In the genomic region with DNA sequence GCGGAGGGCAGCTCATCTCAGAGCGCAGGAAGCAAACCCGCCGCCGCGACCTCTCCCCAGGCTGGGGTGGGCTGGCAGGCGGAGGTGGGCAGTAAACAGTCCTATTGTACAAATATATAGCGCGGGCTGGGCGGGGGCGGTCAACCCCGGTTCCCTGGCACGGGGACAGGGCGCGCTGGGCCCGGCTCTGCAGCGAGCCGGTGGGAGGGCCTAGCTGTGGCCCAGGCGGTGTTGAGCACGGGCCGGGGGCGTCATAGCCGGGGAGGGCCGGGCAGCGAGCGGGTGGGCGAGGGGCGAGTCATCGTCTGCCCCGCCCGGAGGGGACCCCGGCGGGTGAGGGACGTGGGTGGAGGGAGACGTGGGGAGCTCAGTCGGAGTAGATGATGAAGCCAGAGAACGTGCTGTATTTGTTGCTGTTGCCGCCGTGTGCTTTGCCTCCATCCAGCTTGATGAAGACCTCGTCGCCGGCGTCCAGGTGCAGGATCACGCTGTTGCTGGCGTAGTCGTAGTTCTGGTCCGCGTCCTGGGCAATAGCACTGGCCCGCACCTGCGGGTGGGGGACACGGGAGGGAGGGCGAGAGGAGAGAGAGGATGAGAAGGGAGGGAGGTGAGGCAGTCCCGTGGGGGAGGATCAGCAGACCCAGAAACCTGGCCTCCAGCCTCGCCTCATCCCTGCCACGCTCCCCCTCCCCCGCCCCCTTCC, we compare ENCODE assay signal across 3 cellular contexts.
A peak's percentile ranks its signal among the peaks of the same experiment; 100 is the strongest.
TF ChIP-seq lines count a peak whose summit lies in the region.

No MANE protein-coding gene starts in this region.

TF ChIP-seq in SK-N-SH, 30 proteins besides CTCF, POLR2A, EP300 and RAD21:
- TF ChIP-seq SMC3 (IDR thresholded peaks at IDR 0.05; ENCODE audit: low read depth, low read length): no peak
- no peak for TF ChIP-seq RFX5 (IDR thresholded peaks at IDR 0.05; ENCODE audit: low read length)
- TF ChIP-seq MXI1 (IDR thresholded peaks at IDR 0.05; ENCODE audit: low read depth, low read length): no peak

TF ChIP-seq in SK-N-SH treated with all-trans-retinoic acid at 6 μM for 48 hours, 23 proteins besides CTCF, POLR2A, EP300 and RAD21:
- TF ChIP-seq, protein P1, sequence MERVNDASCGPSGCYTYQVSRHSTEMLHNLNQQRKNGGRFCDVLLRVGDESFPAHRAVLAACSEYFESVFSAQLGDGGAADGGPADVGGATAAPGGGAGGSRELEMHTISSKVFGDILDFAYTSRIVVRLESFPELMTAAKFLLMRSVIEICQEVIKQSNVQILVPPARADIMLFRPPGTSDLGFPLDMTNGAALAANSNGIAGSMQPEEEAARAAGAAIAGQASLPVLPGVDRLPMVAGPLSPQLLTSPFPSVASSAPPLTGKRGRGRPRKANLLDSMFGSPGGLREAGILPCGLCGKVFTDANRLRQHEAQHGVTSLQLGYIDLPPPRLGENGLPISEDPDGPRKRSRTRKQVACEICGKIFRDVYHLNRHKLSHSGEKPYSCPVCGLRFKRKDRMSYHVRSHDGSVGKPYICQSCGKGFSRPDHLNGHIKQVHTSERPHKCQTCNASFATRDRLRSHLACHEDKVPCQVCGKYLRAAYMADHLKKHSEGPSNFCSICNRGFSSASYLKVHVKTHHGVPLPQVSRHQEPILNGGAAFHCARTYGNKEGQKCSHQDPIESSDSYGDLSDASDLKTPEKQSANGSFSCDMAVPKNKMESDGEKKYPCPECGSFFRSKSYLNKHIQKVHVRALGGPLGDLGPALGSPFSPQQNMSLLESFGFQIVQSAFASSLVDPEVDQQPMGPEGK (CRISPR knock-in tag; IDR thresholded peaks at IDR 0.05; ENCODE audit: borderline replicate concordance): no peak
- no peak for TF ChIP-seq CSRNP3 (CRISPR knock-in tag; IDR thresholded peaks at IDR 0.05)
- TF ChIP-seq TOX (CRISPR knock-in tag; IDR thresholded peaks at IDR 0.05; ENCODE audit: borderline replicate concordance): no peak
- TF ChIP-seq ZNF70 (CRISPR knock-in tag; IDR thresholded peaks at IDR 0.05): no peak
- TF ChIP-seq PPARA (CRISPR knock-in tag; IDR thresholded peaks at IDR 0.05; ENCODE audit: borderline replicate concordance): no peak
- TF ChIP-seq ESRRG (CRISPR knock-in tag; IDR thresholded peaks at IDR 0.05): no peak
- TF ChIP-seq CREB5 (CRISPR knock-in tag; IDR thresholded peaks at IDR 0.05; ENCODE audit: low read depth): no peak
- no peak for TF ChIP-seq ZNF8 (CRISPR knock-in tag; IDR thresholded peaks at IDR 0.05)
- no peak for TF ChIP-seq OSR1 (CRISPR knock-in tag; IDR thresholded peaks at IDR 0.05)
- no peak for TF ChIP-seq SNAI2 (CRISPR knock-in tag; IDR thresholded peaks at IDR 0.05)
- no peak for TF ChIP-seq ISL1 (CRISPR knock-in tag; IDR thresholded peaks at IDR 0.05)
- TF ChIP-seq ZFP3 (CRISPR knock-in tag; IDR thresholded peaks at IDR 0.05): no peak
- TF ChIP-seq GLIS3 (CRISPR knock-in tag; IDR thresholded peaks at IDR 0.05): no peak
- TF ChIP-seq BACH2 (CRISPR knock-in tag; IDR thresholded peaks at IDR 0.05; ENCODE audit: borderline replicate concordance): no peak
- TF ChIP-seq ZFP30 (CRISPR knock-in tag; IDR thresholded peaks at IDR 0.05): no peak

TF ChIP-seq in HEK293, 187 proteins besides CTCF, POLR2A, EP300 and RAD21:
- peak; percentile 85 for TF ChIP-seq EGR2 (tag by site-specific recombination; IDR thresholded peaks at IDR 0.05; ENCODE audit: low read depth)
- peak; percentile 97 for TF ChIP-seq ZFHX2 (tag by site-specific recombination; conservative IDR thresholded peaks at IDR 0.05)
- no peak for TF ChIP-seq GLIS2 (tag by site-specific recombination; IDR thresholded peaks at IDR 0.05)
TF ChIP-seq in HEK293: peak in this region for 2.
